ENCODE assay signal across 1 cellular context in genomic region chr5:159083532-159083931, GRCh38.
TF ChIP-seq lines count a peak whose summit lies in the region.

No MANE protein-coding gene starts in this region.

TF ChIP-seq in WTC11, 78 proteins besides CTCF, POLR2A, EP300 and RAD21 (continued from another document):
- no peak for TF ChIP-seq GRHL2 (CRISPR knock-in tag; IDR thresholded peaks at IDR 0.05; ENCODE audit: insufficient replicate concordance, severe bottlenecking)
- no peak for TF ChIP-seq GABPB1 (CRISPR knock-in tag; IDR thresholded peaks at IDR 0.05)
- TF ChIP-seq E2F5 (CRISPR knock-in tag; IDR thresholded peaks at IDR 0.05) = no peak
- TF ChIP-seq TCF7 (CRISPR knock-in tag; IDR thresholded peaks at IDR 0.05; ENCODE audit: low read depth) = no peak
- TF ChIP-seq ZNF532 (CRISPR knock-in tag; IDR thresholded peaks at IDR 0.05; ENCODE audit: borderline replicate concordance) = no peak
